Comparison of ENCODE assay signal across 11 cellular contexts in genomic region chr5:84450617-84451414, GRCh38.
DNase-seq lines count a peak whose midpoint lies in the region; ATAC-seq and TF ChIP-seq lines count a peak whose summit lies in the region.
"Had no signal": no experiment of that assay in that cellular context is flagged by ENCODE, and none has a peak within 500 bp of the region (broad histone marks: within the 10 kb centered on the region; RNA-seq: fewer than 3 reads in every experiment).

No MANE protein-coding gene starts in this region.

- peak; percentile 41 for TF ChIP-seq CTCF in kidney epithelial cell (IDR thresholded peaks at IDR 0.05; ENCODE audit: insufficient read depth, low read length, poor library complexity, severe bottlenecking)

- no peaks in the 10 kb centered on the region for H3K36me3 ChIP-seq in kidney epithelial cell (ENCODE audit: control insufficient read depth, insufficient read depth, low read length)

- H3K4me3 ChIP-seq in kidney epithelial cell (ENCODE audit: low read depth, low read length), result no peak overlapping the region

- DNase-seq in AG08395 (ENCODE audit: low spot score) (peak; percentile 21), HCEC 1CT (peak; percentile 15), amniotic epithelial cell (ENCODE audit: low read depth) (peak; percentile 24), kidney epithelial cell (ENCODE audit: low read depth) (no peak), NCI-H146 treated with DMSO at 0.1 percent for 48 hours (lab: John Stamatoyannopoulos, UW; ENCODE audit: unreplicated experiment) (no peak), superior temporal gyrus (ENCODE audit: extremely low spot score) (no peak)
- DNase-seq in stimulated activated CD4-positive, alpha-beta T cell treated with anti-CD3 and anti-CD28 coated beads, Interleukin-4, amount 100 ng/mL, for 24 hours, result no peak
- DNase-seq: NCI-H510A; stimulated activated naive CD8-positive, alpha-beta T cell treated with anti-CD3 and anti-CD28 coated beads, Interleukin-15, Interleukin-2, amounts not matched to agents 100 U/mL and 50 U/mL, for 24 hours had no signal

- no peaks in the 10 kb centered on the region for H3K27me3 ChIP-seq in kidney epithelial cell (ENCODE audit: control insufficient read depth, insufficient read depth, low read length)

- ATAC-seq in HG03565 (IDR thresholded peaks at IDR 0.05; ENCODE audit: unreplicated experiment), result no peak
- ATAC-seq: activated CD4-positive, CD25-positive, alpha-beta regulatory T cell treated with anti-CD3 and anti-CD28 coated beads, Interleukin-2, amount 50 U/mL, for 24 hours; stimulated activated naive CD8-positive, alpha-beta T cell treated with anti-CD3 and anti-CD28 coated beads, Interleukin-15, Interleukin-2, amounts not matched to agents 100 U/mL and 50 U/mL, for 24 hours had no signal

Comparison
In these comparisons a context has a peak if more than half of its experiments do, and no peak if none do; other contexts are left out.
1. DNase-seq: peak in AG08395 (single experiment), HCEC 1CT (single experiment) and amniotic epithelial cell (single experiment); none in kidney epithelial cell (single experiment), stimulated activated CD4-positive, alpha-beta T cell treated with anti-CD3 and anti-CD28 coated beads, Interleukin-4, amount 100 ng/mL, for 24 hours (single experiment), NCI-H146 treated with DMSO at 0.1 percent for 48 hours (single experiment) and superior temporal gyrus (single experiment).